ENCODE assay signal across 13 cellular contexts in the genomic region with DNA sequence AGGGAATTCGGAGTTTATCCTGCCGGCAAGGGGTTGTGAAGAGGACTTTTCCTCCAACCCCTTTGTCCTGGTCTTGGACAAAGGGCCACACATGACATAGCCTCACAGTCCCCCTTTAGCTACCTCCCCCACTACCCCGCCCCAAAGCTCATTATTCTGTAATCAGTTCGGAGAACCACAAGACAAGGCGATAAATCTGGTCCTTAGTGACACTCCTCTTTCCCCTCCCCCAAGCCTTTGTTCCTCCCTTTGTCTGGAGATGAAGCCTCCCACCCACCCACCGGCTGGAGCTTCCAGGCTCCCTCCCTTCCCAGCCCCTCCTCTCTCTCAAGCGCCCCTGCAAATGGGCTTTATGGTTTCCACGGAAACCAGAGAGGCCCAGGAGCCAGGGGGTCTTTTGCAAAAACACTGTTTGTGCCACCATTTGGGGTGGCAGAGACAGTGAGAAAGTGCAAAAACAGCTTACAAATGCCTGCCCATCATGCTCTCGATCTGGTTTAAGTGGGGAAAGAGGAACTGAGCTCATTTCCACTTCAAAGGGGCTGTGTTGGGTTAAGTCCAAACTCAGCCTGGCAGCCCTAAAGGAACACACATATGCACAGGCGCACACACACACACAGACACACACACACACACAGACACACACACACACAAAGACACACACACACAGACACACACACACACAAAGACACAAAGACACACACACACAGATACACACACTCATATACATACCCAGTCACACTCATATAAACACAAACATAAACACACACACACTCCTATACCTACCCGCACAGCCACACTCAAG. TPM values are rescaled to one million over a fixed set of nuclear protein-coding genes. Genes with fewer than 3 reads are reported as not detected.
DNase-seq lines count a peak whose midpoint lies in the region; ATAC-seq and TF ChIP-seq lines count a peak whose summit lies in the region.
"Had no signal": no experiment of that assay in that cellular context is flagged by ENCODE, and none has a peak within 500 bp of the region (broad histone marks: within the 10 kb centered on the region; RNA-seq: fewer than 3 reads in every experiment).

No MANE protein-coding gene starts in this region.

- H3K9ac ChIP-seq in HUES48 (ENCODE audit: low read depth, low read length), result no peak overlapping the region
- no peak overlapping the region for H3K9ac ChIP-seq in skeletal muscle tissue (ENCODE audit: low read depth in 1 of 3, low read length in 3 of 3)

- POLR2A ChIA-PET in CD4-positive, alpha-beta memory T cell (lab: Charles Lee; ENCODE audit: partially characterized antibody), result no interaction called here

- no peak for TF ChIP-seq CTCF in left ventricle myocardium inferior (IDR thresholded peaks at IDR 0.05; ENCODE audit: borderline replicate concordance)

- H3K4me3 ChIP-seq in HUES48 (ENCODE audit: low read depth, low read length) (peak overlapping the region; percentile 27; the same call in 1 of the 2 replicates), SJSA1 (no peak overlapping the region), left ventricle myocardium inferior (no peak overlapping the region), skeletal muscle tissue (ENCODE audit: low read length in 3 of 3) (peak overlapping the region in 1 of 3 donors; percentile 17)
- H3K4me3 ChIP-seq in CD4-positive, alpha-beta memory T cell (ENCODE audit: low read length in 2 of 2), result no peak overlapping the region

- H3K4me1 Mint-ChIP-seq in CD4-positive, alpha-beta memory T cell, result no peaks in the 10 kb centered on the region
- H3K4me1 Mint-ChIP-seq: naive thymus-derived CD4-positive, alpha-beta T cell had no signal

- no peak for ATAC-seq in HG02885 (IDR thresholded peaks at IDR 0.05; ENCODE audit: poor library complexity, unreplicated experiment)
- ATAC-seq: activated T-cell treated with anti-CD3 and anti-CD28 coated beads, Interleukin-2, amount 50 U/mL, for 4 hours; naive thymus-derived CD4-positive, alpha-beta T cell had no signal

- no peak overlapping the region for H3K4me3 Mint-ChIP-seq in CD4-positive, alpha-beta memory T cell
- H3K4me3 Mint-ChIP-seq: activated T-cell treated with anti-CD3 and anti-CD28 coated beads, Interleukin-2, amount 50 U/mL, for 4 hours; naive thymus-derived CD4-positive, alpha-beta T cell had no signal

- H3K27ac ChIP-seq in HUES48 (ENCODE audit: low read depth, low read length) (peak overlapping the region; percentile 72), SJSA1 (peak overlapping the region; percentile 13; the same call in 1 of the 2 replicates), left ventricle myocardium inferior (replicated peaks) (peak overlapping the region; percentile 77), skeletal muscle tissue (ENCODE audit: low read depth, low read length) (peak overlapping the region; percentile 34)
- no peak overlapping the region for H3K27ac ChIP-seq in CD4-positive, alpha-beta memory T cell (ENCODE audit: low read depth, low read length)
- H3K27ac ChIP-seq: epithelial cell of prostate had no signal

- no peak for DNase-seq in SJSA1 (ENCODE audit: low read depth in 1 of 2, low spot score in 2 of 2)
- DNase-seq in left ventricle myocardium inferior, result no peak
- no peak for DNase-seq in NCI-H2107 treated with DMSO at 0.1 percent for 48 hours (lab: John Stamatoyannopoulos, UW; ENCODE audit: unreplicated experiment)
- DNase-seq in NK-92 (lab: John Stamatoyannopoulos, UW; ENCODE audit: unreplicated experiment), result no peak
- DNase-seq in CD4-positive, alpha-beta memory T cell, result no peak
- DNase-seq: activated T-cell treated with anti-CD3 and anti-CD28 coated beads, Interleukin-2, amount 50 U/mL, for 4 hours; naive thymus-derived CD4-positive, alpha-beta T cell; NCI-H1105 had no signal

- H3K4me1 ChIP-seq in HUES48 (ENCODE audit: control insufficient read depth, insufficient read depth, low read length) (peaks cover 29% of the 10 kb centered on the region), SJSA1 (replicated peaks) (peaks cover 24% of the 10 kb centered on the region), left ventricle myocardium inferior (peaks cover 68% of the 10 kb centered on the region), skeletal muscle tissue (ENCODE audit: control insufficient read depth in 3 of 3, insufficient read depth in 3 of 3, low read length in 3 of 3) (peaks cover 7 to 17% (median 9%) of the 10 kb centered on the region in 3 donors)
- no peaks in the 10 kb centered on the region for H3K4me1 ChIP-seq in CD4-positive, alpha-beta memory T cell (ENCODE audit: insufficient read depth, low read length)

- no peaks in the 10 kb centered on the region for H3K36me3 Mint-ChIP-seq in CD4-positive, alpha-beta memory T cell
- H3K36me3 Mint-ChIP-seq: naive thymus-derived CD4-positive, alpha-beta T cell had no signal

- H3K9me3 Mint-ChIP-seq in CD4-positive, alpha-beta memory T cell, result no peaks in the 10 kb centered on the region
- H3K9me3 Mint-ChIP-seq: activated T-cell treated with anti-CD3 and anti-CD28 coated beads, Interleukin-2, amount 50 U/mL, for 4 hours had no signal

- H3K36me3 ChIP-seq in HUES48 (ENCODE audit: control insufficient read depth, insufficient read depth, low read length) (no peaks in the 10 kb centered on the region), SJSA1 (no peaks in the 10 kb centered on the region), left ventricle myocardium inferior (no peaks in the 10 kb centered on the region), skeletal muscle tissue (ENCODE audit: control insufficient read depth in 3 of 3, insufficient read depth in 3 of 3, low read length in 3 of 3) (no peaks in the 10 kb centered on the region)
- H3K36me3 ChIP-seq in CD4-positive, alpha-beta memory T cell (ENCODE audit: insufficient read depth, low read length), result no peaks in the 10 kb centered on the region

- intact Hi-C loops in left ventricle myocardium inferior (cut with micrococcal nuclease), result no loop called here
- intact Hi-C loops in CD4-positive, alpha-beta memory T cell (cut with micrococcal nuclease), result no loop called here

- H3K9me3 ChIP-seq in HUES48 (ENCODE audit: control insufficient read depth, insufficient read depth, low read length) (no peaks in the 10 kb centered on the region), SJSA1 (replicated peaks) (no peaks in the 10 kb centered on the region), left ventricle myocardium inferior (replicated peaks) (no peaks in the 10 kb centered on the region), skeletal muscle tissue (ENCODE audit: control insufficient read depth in 3 of 3, low read length in 3 of 3) (no peaks in the 10 kb centered on the region)
- no peaks in the 10 kb centered on the region for H3K9me3 ChIP-seq in CD4-positive, alpha-beta memory T cell (ENCODE audit: control insufficient read depth in 1 of 2, low read length in 2 of 2)

- CTCF ChIA-PET in CD4-positive, alpha-beta memory T cell (lab: Charles Lee; ENCODE audit: partially characterized antibody), result interaction anchor here (1.1 kb wide), 1 partner anchor 36 kb away, joined by 3 read pairs; no protein-coding TSS in a partner anchor

- H3K27me3 ChIP-seq in HUES48 (ENCODE audit: control insufficient read depth, insufficient read depth, low read length) (no peaks in the 10 kb centered on the region), SJSA1 (replicated peaks) (no peaks in the 10 kb centered on the region), left ventricle myocardium inferior (ENCODE audit: low read depth) (peaks cover 3% of the 10 kb centered on the region), skeletal muscle tissue (ENCODE audit: control insufficient read depth in 3 of 3, insufficient read depth in 3 of 3, low read length in 3 of 3) (peaks cover 0 to 3% (median 0%) of the 10 kb centered on the region in 3 donors)
- no peaks in the 10 kb centered on the region for H3K27me3 ChIP-seq in CD4-positive, alpha-beta memory T cell (ENCODE audit: insufficient read depth, low read length)

- peaks cover 3 to 13% of the 10 kb centered on the region in 2 donors for H3K27me3 Mint-ChIP-seq in CD4-positive, alpha-beta memory T cell

- H3K27ac Mint-ChIP-seq in CD4-positive, alpha-beta memory T cell, result no peak overlapping the region
- H3K27ac Mint-ChIP-seq: naive thymus-derived CD4-positive, alpha-beta T cell had no signal

RNA-seq across cellular contexts. Expression of a gene that starts 23.6 kb away (rescaled TPM):
- not detected in 2 replicates for total RNA-seq in SJSA1 (2014; rRNA removed; shearing (Covaris generic))
- total RNA-seq in left ventricle myocardium inferior (8.5 TPM), skeletal muscle tissue (74.6 TPM)
- not detected for total RNA-seq in CD4-positive, alpha-beta memory T cell
- not detected for polyA plus RNA-seq in CD4-positive, alpha-beta memory T cell
- total RNA-seq: activated T-cell treated with anti-CD3 and anti-CD28 coated beads, Interleukin-2, amount 50 U/mL, for 4 hours; naive thymus-derived CD4-positive, alpha-beta T cell; T-helper 1 cell treated with Interleukin-12 subunit alpha and Interleukin-12 subunit beta and Interleukin-4 antibody, amounts not matched to agents 30 ng/mL and 1 ng/mL, for 36 hours had no signal
- polyA plus RNA-seq: naive thymus-derived CD4-positive, alpha-beta T cell had no signal

RNA-seq across cellular contexts. Expression of a gene that starts 31.7 kb away (rescaled TPM):
- total RNA-seq in SJSA1 (2014; rRNA removed; shearing (Covaris generic)), result not detected in 2 replicates
- 0.16 TPM for total RNA-seq in left ventricle myocardium inferior
- under 0.01 TPM for total RNA-seq in skeletal muscle tissue
- total RNA-seq in CD4-positive, alpha-beta memory T cell, result not detected
- polyA plus RNA-seq in CD4-positive, alpha-beta memory T cell, result not detected
- total RNA-seq: activated T-cell treated with anti-CD3 and anti-CD28 coated beads, Interleukin-2, amount 50 U/mL, for 4 hours; naive thymus-derived CD4-positive, alpha-beta T cell; T-helper 1 cell treated with Interleukin-12 subunit alpha and Interleukin-12 subunit beta and Interleukin-4 antibody, amounts not matched to agents 30 ng/mL and 1 ng/mL, for 36 hours had no signal
- polyA plus RNA-seq: naive thymus-derived CD4-positive, alpha-beta T cell had no signal
